Comparison of ENCODE assay signal across 25 cellular contexts in the genomic region with DNA sequence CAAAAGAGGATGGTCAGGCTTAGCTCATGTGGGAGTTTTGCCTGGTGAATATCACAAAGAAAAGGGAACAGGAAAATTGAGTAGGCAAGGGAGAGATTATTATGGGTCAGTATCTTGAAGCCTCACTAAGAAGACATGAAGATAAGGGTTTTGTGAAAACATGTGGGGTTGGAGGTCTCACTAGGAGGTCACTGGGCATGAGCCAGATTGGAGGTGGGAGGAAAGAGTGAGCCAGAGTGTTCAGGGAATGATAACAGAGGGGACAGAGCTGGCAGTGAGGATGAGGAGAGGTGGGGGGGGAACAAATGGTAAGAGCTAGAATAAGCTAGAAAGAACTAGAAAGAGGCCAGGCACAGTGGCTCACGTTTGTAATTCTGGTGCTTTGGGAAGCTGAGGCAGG.
DNase-seq lines count a peak whose midpoint lies in the region; ATAC-seq, FAIRE-seq and TF ChIP-seq lines count a peak whose summit lies in the region.
"Had no signal": no experiment of that assay in that cellular context is flagged by ENCODE, and none has a peak within 500 bp of the region (broad histone marks: within the 10 kb centered on the region; RNA-seq: fewer than 3 reads in every experiment).

No MANE protein-coding gene starts in this region.

- no peaks in the 10 kb centered on the region for H3K79me1 ChIP-seq in mesendoderm (ENCODE audit: low read length)

- no peaks in the 10 kb centered on the region for H3K4me1 ChIP-seq in K562 (replicated peaks in 1 of 2; ENCODE audit: control insufficient read depth in 2 of 2, insufficient read depth in 2 of 2, low read length in 2 of 2)
- no peaks in the 10 kb centered on the region for H3K4me1 ChIP-seq in mesendoderm (ENCODE audit: control insufficient read depth, low read depth, low read length)
- no peaks in the 10 kb centered on the region for H3K4me1 ChIP-seq in gastrocnemius medialis

- H2BK15ac ChIP-seq in mesendoderm (replicated peaks; ENCODE audit: low read depth) = no peak overlapping the region

- peak overlapping the region; percentile 73 for H3K23ac ChIP-seq in mesendoderm (ENCODE audit: low read length)

- H3K4ac ChIP-seq in mesendoderm (ENCODE audit: low read depth, low read length) = no peak overlapping the region

- H3K9ac ChIP-seq in K562 (ENCODE audit: insufficient read depth in 1 of 2, low read depth in 2 of 2, low read length in 2 of 2) (no peak overlapping the region), mesendoderm (ENCODE audit: low read length) (no peak overlapping the region)
- H3K9ac ChIP-seq: BLaER1 had no signal

- ATAC-seq in K562 (no peak), HG03159 (IDR thresholded peaks at IDR 0.05; ENCODE audit: unreplicated experiment) (no peak), gastrocnemius medialis (no peak)
- ATAC-seq: GM12878 had no signal

- H4K20me1 ChIP-seq in K562 (replicated peaks; ENCODE audit: control insufficient read depth, insufficient read depth, low read length) = no peaks in the 10 kb centered on the region
- H4K20me1 ChIP-seq: BLaER1 had no signal

- POLR2A ChIA-PET in K562 (lab: Yijun Ruan, JAX) = no interaction called here

- no peak for TF ChIP-seq EP300 in K562 (IDR thresholded peaks at IDR 0.05; ENCODE audit: low read length)

- no peak for FAIRE-seq in K562 (lab: Jason Lieb, UNC)
- FAIRE-seq: A204.1, GM12878, GM12892, GM18507 had no signal

- no peak overlapping the region for H3K4me2 ChIP-seq in K562 (ENCODE audit: insufficient read depth, low read length)
- H3K4me2 ChIP-seq in mesendoderm (ENCODE audit: low read length) = no peak overlapping the region
- H3K4me2 ChIP-seq: BLaER1 had no signal

- H3K27ac ChIP-seq in K562 (ENCODE audit: extremely low read depth, low read depth, low read length) = no peak overlapping the region
- no peak overlapping the region for H3K27ac ChIP-seq in mesendoderm (ENCODE audit: low read depth, low read length)
- H3K27ac ChIP-seq in gastrocnemius medialis = no peak overlapping the region
- H3K27ac ChIP-seq: BLaER1 had no signal

- H3K4me3 ChIP-seq in K562 (no peak overlapping the region), mesendoderm (ENCODE audit: low read length) (no peak overlapping the region), gastrocnemius medialis (no peak overlapping the region)
- H3K4me3 ChIP-seq: BLaER1, GM12878 had no signal

- no peak for TF ChIP-seq CTCF in K562 (IDR thresholded peaks at IDR 0.05 in 2 of 3, conservative IDR thresholded peaks at IDR 0.05 in 1 of 3; ENCODE audit: insufficient read depth in 2 of 3, low read depth in 1 of 3, low read length in 3 of 3)
- no peak for TF ChIP-seq CTCF in gastrocnemius medialis (IDR thresholded peaks at IDR 0.05 in 4 of 5, conservative IDR thresholded peaks at IDR 0.05 in 1 of 5)

- intact Hi-C loops in K562 (cut with micrococcal nuclease) (no loop called here), gastrocnemius medialis (cut with DNase I; ENCODE audit: low total_unique reads) (no loop called here)

- H4K5ac ChIP-seq in mesendoderm (ENCODE audit: low read length) = no peak overlapping the region

- H2BK5ac ChIP-seq in mesendoderm (ENCODE audit: low read length) = no peak overlapping the region

- H3K79me2 ChIP-seq in K562 (ENCODE audit: control insufficient read depth, insufficient read depth, low read length) = no peaks in the 10 kb centered on the region
- no peaks in the 10 kb centered on the region for H3K79me2 ChIP-seq in mesendoderm (ENCODE audit: control insufficient read depth, insufficient read depth, low read length)

- H3K9me1 ChIP-seq in K562 (ENCODE audit: control insufficient read depth, insufficient read depth, low read length) = no peaks in the 10 kb centered on the region

- BruUV-seq in K562 (replicated peaks; lab: Mats Ljungman, UMichigan) = no TSS peak

- H3K27me3 ChIP-seq in K562 (ENCODE audit: control insufficient read depth in 2 of 2, insufficient read depth in 2 of 2, low read length in 2 of 2) (peaks cover 0 to 14% of the 10 kb centered on the region in 2 experiments; a peak in 2 of 5 replicates), mesendoderm (ENCODE audit: insufficient read depth, low read length, poor library complexity) (no peaks in the 10 kb centered on the region), gastrocnemius medialis (no peaks in the 10 kb centered on the region)
- H3K27me3 ChIP-seq: BE2C, BLaER1 had no signal

- H3K18ac ChIP-seq in mesendoderm (ENCODE audit: low read length) = no peak overlapping the region

- H2BK120ac ChIP-seq in mesendoderm (ENCODE audit: low read depth, low read length) = no peak overlapping the region

- H3K9me3 ChIP-seq in K562 (replicated peaks; ENCODE audit: control insufficient read depth, insufficient read depth, low read depth, low read length) = no peaks in the 10 kb centered on the region
- no peaks in the 10 kb centered on the region for H3K9me3 ChIP-seq in gastrocnemius medialis
- H3K9me3 ChIP-seq: BE2C had no signal

- in situ Hi-C loops in K562 (cut with MboI) = no loop called here
- in situ Hi-C loops in gastrocnemius medialis (cut with MboI; ENCODE audit: low sequenced_read_pairs in 4 of 4) = loop anchor here in 2 of 4 donors (25.0 kb wide), 2 partner anchors 370 to 395 kb away; a partner anchor contains a TSS

- CTCF ChIA-PET in K562 (lab: Yijun Ruan, JAX; ENCODE audit: low intra/inter-chr PET ratio) = no interaction called here

- 0% methylated on average over 1 of the region's 1 CpG for WGBS in K562 (ENCODE audit: insufficient coverage, low coverage, missing lambda C conversion rate)
- no CpG with 5 or more reads among the region's 1 CpG for WGBS in mesendoderm (ENCODE audit: extremely low coverage, insufficient coverage, low lambda C conversion rate)

- TF ChIP-seq RAD21 in K562 (CRISPR knock-in tag; conservative IDR thresholded peaks at IDR 0.05 in 1 of 2, IDR thresholded peaks at IDR 0.05 in 1 of 2) = no peak

- no peak overlapping the region for H3K56ac ChIP-seq in mesendoderm (ENCODE audit: low read length)

- no peak overlapping the region for H2AK5ac ChIP-seq in mesendoderm (ENCODE audit: low read length)

- H3K36me3 ChIP-seq in K562 (ENCODE audit: control insufficient read depth, insufficient read depth, low read length) (no peaks in the 10 kb centered on the region), mesendoderm (ENCODE audit: control insufficient read depth, insufficient read depth, low read length) (no peaks in the 10 kb centered on the region), gastrocnemius medialis (no peaks in the 10 kb centered on the region)
- H3K36me3 ChIP-seq: BE2C, BLaER1 had no signal

- no peak overlapping the region for H4K8ac ChIP-seq in mesendoderm (ENCODE audit: low read depth, low read length)

- DNase-seq in K562 (ENCODE audit: extremely low read depth in 1 of 4, low spot score in 3 of 4) = peak in 1 of 4 experiments; percentile 17
- no peak for DNase-seq in mesendoderm
- DNase-seq in pons (ENCODE audit: low spot score) = no peak
- no peak for DNase-seq in gastrocnemius medialis
- DNase-seq: 8988T; ACHN; BE2C; C1 segment of cervical spinal cord; CD4-positive, alpha-beta memory T cell; CD4-positive, CD25-positive, alpha-beta regulatory T cell; CD8-positive, alpha-beta memory T cell; COR-L47; DMS 273 treated with DMSO at 0.1 percent for 48 hours; DMS153; DMS53; DMS79; DND-41; EL; GDM1 had no signal

- TF ChIP-seq POLR2A in K562 (conservative IDR thresholded peaks at IDR 0.05) (no peak), gastrocnemius medialis (IDR thresholded peaks at IDR 0.05) (no peak)

- H2AFZ ChIP-seq in K562 (ENCODE audit: low read depth, low read length) = no peak overlapping the region

TF ChIP-seq in K562, 482 proteins besides CTCF, POLR2A, EP300 and RAD21 (continues in another document):
- TF ChIP-seq CBFA2T2 (conservative IDR thresholded peaks at IDR 0.05) (peak; percentile 75), TAF15 (IDR thresholded peaks at IDR 0.05; ENCODE audit: low read depth, low read length) (no peak), ZNF830 (CRISPR knock-in tag; IDR thresholded peaks at IDR 0.05) (no peak), HDAC1 (IDR thresholded peaks at IDR 0.05) (peak in 1 of 2 experiments; percentile 52; a peak in 2 of 4 replicates), PRMT5 (CRISPR knock-in tag; IDR thresholded peaks at IDR 0.05) (no peak), POLR2H (tag; IDR thresholded peaks at IDR 0.05; ENCODE audit: low read depth) (no peak), SP2 (IDR thresholded peaks at IDR 0.05; ENCODE audit: extremely low read depth, low read depth, low read length, poor library complexity, severe bottlenecking) (no peak), SRF (CRISPR knock-in tag; IDR thresholded peaks at IDR 0.05) (no peak), SNIP1 (IDR thresholded peaks at IDR 0.05; ENCODE audit: low read depth) (no peak), DACH1 (IDR thresholded peaks at IDR 0.05; ENCODE audit: partially characterized antibody) (no peak), DNMT1 (IDR thresholded peaks at IDR 0.05) (no peak), KAT2B (IDR thresholded peaks at IDR 0.05; ENCODE audit: low read depth, low read length) (no peak), SETDB1 (IDR thresholded peaks at IDR 0.05; ENCODE audit: low read length) (no peak)
- TF ChIP-seq, protein P1, sequence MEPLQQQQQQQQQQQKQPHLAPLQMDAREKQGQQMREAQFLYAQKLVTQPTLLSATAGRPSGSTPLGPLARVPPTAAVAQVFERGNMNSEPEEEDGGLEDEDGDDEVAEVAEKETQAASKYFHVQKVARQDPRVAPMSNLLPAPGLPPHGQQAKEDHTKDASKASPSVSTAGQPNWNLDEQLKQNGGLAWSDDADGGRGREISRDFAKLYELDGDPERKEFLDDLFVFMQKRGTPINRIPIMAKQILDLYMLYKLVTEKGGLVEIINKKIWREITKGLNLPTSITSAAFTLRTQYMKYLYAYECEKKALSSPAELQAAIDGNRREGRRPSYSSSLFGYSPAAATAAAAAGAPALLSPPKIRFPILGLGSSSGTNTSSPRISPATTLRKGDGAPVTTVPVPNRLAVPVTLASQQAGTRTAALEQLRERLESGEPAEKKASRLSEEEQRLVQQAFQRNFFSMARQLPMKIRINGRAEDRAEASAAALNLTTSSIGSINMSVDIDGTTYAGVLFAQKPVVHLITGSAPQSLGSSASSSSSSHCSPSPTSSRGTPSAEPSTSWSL (CRISPR knock-in tag; IDR thresholded peaks at IDR 0.05; ENCODE audit: borderline replicate concordance) = no peak
